ENCODE assay signal across 1 cellular context in the genomic region with DNA sequence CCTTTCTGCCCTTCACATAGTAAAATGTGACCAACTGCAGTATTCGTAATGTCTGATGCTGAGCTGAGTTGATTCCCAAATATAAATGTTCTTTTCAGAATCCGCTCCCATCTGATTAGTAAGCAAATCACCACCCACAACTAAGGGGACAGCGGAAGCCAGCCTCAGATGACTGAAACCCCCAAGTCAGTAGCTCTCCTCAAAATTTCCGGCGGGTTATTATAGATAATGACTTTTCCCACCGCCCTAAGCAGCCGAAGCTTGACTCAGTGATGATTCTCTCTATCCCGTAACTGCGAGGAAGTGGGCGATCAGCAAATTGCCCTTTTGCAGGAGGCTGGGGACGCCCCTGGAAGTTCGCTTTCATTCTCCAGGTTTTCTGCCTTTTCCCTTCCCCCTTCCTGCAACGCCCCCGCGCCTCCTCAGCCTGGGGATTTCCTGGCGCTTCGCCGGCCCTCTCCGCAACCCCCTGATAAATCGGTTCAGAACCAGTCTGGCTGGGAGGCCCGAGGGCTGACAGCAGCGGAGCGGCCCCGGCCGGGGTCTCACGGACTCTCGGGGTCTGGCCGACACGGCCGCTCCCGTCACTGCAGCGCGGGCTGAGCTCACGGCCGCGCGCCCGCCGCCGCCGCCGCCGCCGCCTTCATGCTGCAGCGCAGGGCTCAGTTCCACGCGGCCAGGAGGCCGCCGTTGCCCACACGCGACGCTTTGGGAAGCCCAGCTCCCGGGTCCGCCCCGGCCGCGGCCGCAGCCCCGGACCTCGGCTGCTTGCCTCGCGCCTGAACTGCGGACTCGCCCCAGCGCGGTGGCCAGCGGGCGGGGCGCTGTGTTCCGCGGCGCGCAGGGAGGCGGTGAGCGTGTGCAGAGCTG.
TF ChIP-seq lines count a peak whose summit lies in the region.

A gene (plus strand): TSS at position 628 of the 870 bp plus-strand sequence.

TF ChIP-seq in GM23338, 12 proteins besides CTCF, POLR2A, EP300 and RAD21 (continued from another document):
- TF ChIP-seq, protein P1, sequence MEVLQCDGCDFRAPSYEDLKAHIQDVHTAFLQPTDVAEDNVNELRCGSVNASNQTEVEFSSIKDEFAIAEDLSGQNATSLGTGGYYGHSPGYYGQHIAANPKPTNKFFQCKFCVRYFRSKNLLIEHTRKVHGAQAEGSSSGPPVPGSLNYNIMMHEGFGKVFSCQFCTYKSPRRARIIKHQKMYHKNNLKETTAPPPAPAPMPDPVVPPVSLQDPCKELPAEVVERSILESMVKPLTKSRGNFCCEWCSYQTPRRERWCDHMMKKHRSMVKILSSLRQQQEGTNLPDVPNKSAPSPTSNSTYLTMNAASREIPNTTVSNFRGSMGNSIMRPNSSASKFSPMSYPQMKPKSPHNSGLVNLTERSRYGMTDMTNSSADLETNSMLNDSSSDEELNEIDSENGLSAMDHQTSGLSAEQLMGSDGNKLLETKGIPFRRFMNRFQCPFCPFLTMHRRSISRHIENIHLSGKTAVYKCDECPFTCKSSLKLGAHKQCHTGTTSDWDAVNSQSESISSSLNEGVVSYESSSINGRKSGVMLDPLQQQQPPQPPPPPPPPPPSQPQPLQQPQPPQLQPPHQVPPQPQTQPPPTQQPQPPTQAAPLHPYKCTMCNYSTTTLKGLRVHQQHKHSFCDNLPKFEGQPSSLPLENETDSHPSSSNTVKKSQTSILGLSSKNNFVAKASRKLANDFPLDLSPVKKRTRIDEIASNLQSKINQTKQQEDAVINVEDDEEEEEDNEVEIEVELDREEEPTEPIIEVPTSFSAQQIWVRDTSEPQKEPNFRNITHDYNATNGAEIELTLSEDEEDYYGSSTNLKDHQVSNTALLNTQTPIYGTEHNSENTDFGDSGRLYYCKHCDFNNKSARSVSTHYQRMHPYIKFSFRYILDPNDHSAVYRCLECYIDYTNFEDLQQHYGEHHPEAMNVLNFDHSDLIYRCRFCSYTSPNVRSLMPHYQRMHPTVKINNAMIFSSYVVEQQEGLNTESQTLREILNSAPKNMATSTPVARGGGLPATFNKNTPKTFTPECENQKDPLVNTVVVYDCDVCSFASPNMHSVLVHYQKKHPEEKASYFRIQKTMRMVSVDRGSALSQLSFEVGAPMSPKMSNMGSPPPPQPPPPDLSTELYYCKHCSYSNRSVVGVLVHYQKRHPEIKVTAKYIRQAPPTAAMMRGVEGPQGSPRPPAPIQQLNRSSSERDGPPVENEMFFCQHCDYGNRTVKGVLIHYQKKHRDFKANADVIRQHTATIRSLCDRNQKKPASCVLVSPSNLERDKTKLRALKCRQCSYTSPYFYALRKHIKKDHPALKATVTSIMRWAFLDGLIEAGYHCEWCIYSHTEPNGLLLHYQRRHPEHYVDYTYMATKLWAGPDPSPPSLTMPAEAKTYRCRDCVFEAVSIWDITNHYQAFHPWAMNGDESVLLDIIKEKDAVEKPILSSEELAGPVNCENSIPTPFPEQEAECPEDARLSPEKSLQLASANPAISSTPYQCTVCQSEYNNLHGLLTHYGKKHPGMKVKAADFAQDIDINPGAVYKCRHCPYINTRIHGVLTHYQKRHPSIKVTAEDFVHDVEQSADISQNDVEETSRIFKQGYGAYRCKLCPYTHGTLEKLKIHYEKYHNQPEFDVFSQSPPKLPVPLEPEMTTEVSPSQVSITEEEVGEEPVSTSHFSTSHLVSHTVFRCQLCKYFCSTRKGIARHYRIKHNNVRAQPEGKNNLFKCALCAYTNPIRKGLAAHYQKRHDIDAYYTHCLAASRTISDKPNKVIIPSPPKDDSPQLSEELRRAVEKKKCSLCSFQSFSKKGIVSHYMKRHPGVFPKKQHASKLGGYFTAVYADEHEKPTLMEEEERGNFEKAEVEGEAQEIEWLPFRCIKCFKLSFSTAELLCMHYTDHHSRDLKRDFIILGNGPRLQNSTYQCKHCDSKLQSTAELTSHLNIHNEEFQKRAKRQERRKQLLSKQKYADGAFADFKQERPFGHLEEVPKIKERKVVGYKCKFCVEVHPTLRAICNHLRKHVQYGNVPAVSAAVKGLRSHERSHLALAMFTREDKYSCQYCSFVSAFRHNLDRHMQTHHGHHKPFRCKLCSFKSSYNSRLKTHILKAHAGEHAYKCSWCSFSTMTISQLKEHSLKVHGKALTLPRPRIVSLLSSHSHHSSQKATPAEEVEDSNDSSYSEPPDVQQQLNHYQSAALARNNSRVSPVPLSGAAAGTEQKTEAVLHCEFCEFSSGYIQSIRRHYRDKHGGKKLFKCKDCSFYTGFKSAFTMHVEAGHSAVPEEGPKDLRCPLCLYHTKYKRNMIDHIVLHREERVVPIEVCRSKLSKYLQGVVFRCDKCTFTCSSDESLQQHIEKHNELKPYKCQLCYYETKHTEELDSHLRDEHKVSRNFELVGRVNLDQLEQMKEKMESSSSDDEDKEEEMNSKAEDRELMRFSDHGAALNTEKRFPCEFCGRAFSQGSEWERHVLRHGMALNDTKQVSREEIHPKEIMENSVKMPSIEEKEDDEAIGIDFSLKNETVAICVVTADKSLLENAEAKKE (CRISPR knock-in tag; IDR thresholded peaks at IDR 0.05), result no peak
- TF ChIP-seq ZNF331 (CRISPR knock-in tag; IDR thresholded peaks at IDR 0.05; ENCODE audit: low read depth) (no peak), STAT1 (IDR thresholded peaks at IDR 0.05; ENCODE audit: unreplicated experiment) (no peak), POLR2AphosphoS5 (IDR thresholded peaks at IDR 0.05; ENCODE audit: low read depth) (no peak), JUNB (IDR thresholded peaks at IDR 0.05; ENCODE audit: unreplicated experiment) (no peak), ZNF114 (CRISPR knock-in tag; IDR thresholded peaks at IDR 0.05) (no peak), EZH2 (IDR thresholded peaks at IDR 0.05; ENCODE audit: low read depth, unreplicated experiment) (no peak), NANOG (IDR thresholded peaks at IDR 0.05; ENCODE audit: borderline replicate concordance) (no peak)
